In genomic region chr4:55055529-55055928, GRCh38 we compare ENCODE assay signal across 9 cellular contexts.
"Had no signal": no experiment of that assay in that cellular context is flagged by ENCODE, and none has a peak within 500 bp of the region (broad histone marks: within the 10 kb centered on the region; RNA-seq: fewer than 3 reads in every experiment).

No MANE protein-coding gene starts in this region.

- H3K4me1 Mint-ChIP-seq: GM23338, H9 had no signal

- H2AFZ ChIP-seq: GM23248, GM23338 had no signal

- H3K27ac Mint-ChIP-seq: GM23338, H9, HFFc6 had no signal

- H3K4me3 Mint-ChIP-seq: GM23338, H9, HFFc6 had no signal

- H3K36me3 ChIP-seq: HAP-1 had no signal

- H3K9ac ChIP-seq: GM23248 had no signal

- H3K27ac ChIP-seq: GM23248 had no signal

- DNase-seq: GM23248, GOT3, H7, H9, HCEC 1CT, HFFc6 had no signal

- H3K9me3 ChIP-seq: HAP-1 had no signal

- H3K4me2 ChIP-seq: GM23338 had no signal

- H3K9me3 Mint-ChIP-seq: GM23338, HFFc6 had no signal

- H3K4me3 ChIP-seq: GM23248, GM23338, HAP-1 had no signal

- ATAC-seq: GM23338, HCT116 had no signal

- H3K4me1 ChIP-seq: HAP-1 had no signal
